ENCODE assay signal across 1 cellular context in the genomic region with DNA sequence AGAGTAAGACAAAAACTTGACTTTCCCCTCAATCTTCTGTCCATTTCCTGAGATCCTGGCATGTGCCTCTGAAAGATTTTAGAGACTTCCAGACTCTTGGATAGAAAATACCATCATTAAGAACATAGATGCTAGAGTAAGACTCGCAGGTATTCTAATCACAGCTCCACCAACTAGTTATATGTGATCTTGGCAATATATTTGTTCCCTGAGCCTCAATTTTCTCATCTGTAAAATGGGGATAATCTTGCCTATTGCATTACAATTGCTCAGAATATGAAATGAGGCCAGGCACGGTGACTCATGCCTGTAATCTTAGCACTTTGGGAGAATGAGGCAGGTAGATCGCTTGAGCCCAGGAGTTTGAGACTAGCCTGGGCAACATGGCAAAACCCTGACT.
TF ChIP-seq lines count a peak whose summit lies in the region.

No MANE protein-coding gene starts in this region.

TF ChIP-seq in K562, 482 proteins besides CTCF, POLR2A, EP300 and RAD21 (continued from another document):
- TF ChIP-seq, protein P1, sequence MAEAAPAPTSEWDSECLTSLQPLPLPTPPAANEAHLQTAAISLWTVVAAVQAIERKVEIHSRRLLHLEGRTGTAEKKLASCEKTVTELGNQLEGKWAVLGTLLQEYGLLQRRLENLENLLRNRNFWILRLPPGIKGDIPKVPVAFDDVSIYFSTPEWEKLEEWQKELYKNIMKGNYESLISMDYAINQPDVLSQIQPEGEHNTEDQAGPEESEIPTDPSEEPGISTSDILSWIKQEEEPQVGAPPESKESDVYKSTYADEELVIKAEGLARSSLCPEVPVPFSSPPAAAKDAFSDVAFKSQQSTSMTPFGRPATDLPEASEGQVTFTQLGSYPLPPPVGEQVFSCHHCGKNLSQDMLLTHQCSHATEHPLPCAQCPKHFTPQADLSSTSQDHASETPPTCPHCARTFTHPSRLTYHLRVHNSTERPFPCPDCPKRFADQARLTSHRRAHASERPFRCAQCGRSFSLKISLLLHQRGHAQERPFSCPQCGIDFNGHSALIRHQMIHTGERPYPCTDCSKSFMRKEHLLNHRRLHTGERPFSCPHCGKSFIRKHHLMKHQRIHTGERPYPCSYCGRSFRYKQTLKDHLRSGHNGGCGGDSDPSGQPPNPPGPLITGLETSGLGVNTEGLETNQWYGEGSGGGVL (CRISPR knock-in tag; IDR thresholded peaks at IDR 0.05) = no peak
- TF ChIP-seq SETDB1 (IDR thresholded peaks at IDR 0.05; ENCODE audit: low read length) (no peak), RBM25 (IDR thresholded peaks at IDR 0.05; ENCODE audit: low read depth, low read length, severe bottlenecking) (peak; percentile 79), KDM1A (IDR thresholded peaks at IDR 0.05) (peak; percentile 13 to 82; a peak in 3 of 4 replicates), TAF9B (IDR thresholded peaks at IDR 0.05; ENCODE audit: partially characterized antibody) (no peak), NR2C2 (CRISPR knock-in tag; IDR thresholded peaks at IDR 0.05) (no peak), NR2C2 (tag; IDR thresholded peaks at IDR 0.05) (no peak), BCL6 (CRISPR knock-in tag; IDR thresholded peaks at IDR 0.05) (no peak), FUS (optimal IDR thresholded peaks at IDR 0.05; ENCODE audit: low read depth, low read length) (no peak), HDAC2 (IDR thresholded peaks at IDR 0.05) (0 out of 2 replicates have a peak, but pooled peaks have one; percentile 38), KAT2B (IDR thresholded peaks at IDR 0.05; ENCODE audit: low read depth, low read length) (no peak), ETV6 (IDR thresholded peaks at IDR 0.05; ENCODE audit: borderline replicate concordance in 1 of 2, low read depth in 2 of 2, low read length in 1 of 2) (no peak), ETV6 (CRISPR knock-in tag; IDR thresholded peaks at IDR 0.05; ENCODE audit: borderline replicate concordance) (no peak), TCF7 (IDR thresholded peaks at IDR 0.05; ENCODE audit: borderline replicate concordance) (no peak)
- TF ChIP-seq, protein P2, sequence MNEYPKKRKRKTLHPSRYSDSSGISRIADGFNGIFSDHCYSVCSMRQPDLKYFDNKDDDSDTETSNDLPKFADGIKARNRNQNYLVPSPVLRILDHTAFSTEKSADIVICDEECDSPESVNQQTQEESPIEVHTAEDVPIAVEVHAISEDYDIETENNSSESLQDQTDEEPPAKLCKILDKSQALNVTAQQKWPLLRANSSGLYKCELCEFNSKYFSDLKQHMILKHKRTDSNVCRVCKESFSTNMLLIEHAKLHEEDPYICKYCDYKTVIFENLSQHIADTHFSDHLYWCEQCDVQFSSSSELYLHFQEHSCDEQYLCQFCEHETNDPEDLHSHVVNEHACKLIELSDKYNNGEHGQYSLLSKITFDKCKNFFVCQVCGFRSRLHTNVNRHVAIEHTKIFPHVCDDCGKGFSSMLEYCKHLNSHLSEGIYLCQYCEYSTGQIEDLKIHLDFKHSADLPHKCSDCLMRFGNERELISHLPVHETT (CRISPR knock-in tag; conservative IDR thresholded peaks at IDR 0.05 in 1 of 2, IDR thresholded peaks at IDR 0.05 in 1 of 2) = no peak
- TF ChIP-seq, protein P3, sequence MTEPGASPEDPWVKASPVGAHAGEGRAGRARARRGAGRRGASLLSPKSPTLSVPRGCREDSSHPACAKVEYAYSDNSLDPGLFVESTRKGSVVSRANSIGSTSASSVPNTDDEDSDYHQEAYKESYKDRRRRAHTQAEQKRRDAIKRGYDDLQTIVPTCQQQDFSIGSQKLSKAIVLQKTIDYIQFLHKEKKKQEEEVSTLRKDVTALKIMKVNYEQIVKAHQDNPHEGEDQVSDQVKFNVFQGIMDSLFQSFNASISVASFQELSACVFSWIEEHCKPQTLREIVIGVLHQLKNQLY (CRISPR knock-in tag; conservative IDR thresholded peaks at IDR 0.05) = no peak
TF ChIP-seq in K562: peak in this region for 7.
